ENCODE assay signal across 20 cellular contexts in genomic region chrX:48636286-48636685, GRCh38.
"Had no signal": no experiment of that assay in that cellular context is flagged by ENCODE, and none has a peak within 500 bp of the region (broad histone marks: within the 10 kb centered on the region; RNA-seq: fewer than 3 reads in every experiment).

No MANE protein-coding gene starts in this region.

- H3K9me3 ChIP-seq: heart left ventricle, mucosa of descending colon, right atrium auricular region, sigmoid colon had no signal

- DNase-seq: effector memory CD4-positive, alpha-beta T cell; heart left ventricle; hypothalamus; kidney glomerular epithelial cell; mammary epithelial cell; mucosa of descending colon; naive thymus-derived CD8-positive, alpha-beta T cell; stimulated activated CD4-positive, alpha-beta T cell treated with anti-CD3 and anti-CD28 coated beads, Interleukin-2, amount 100 ng/mL, for 24 hours; stimulated activated CD4-positive, alpha-beta T cell treated with anti-CD3 and anti-CD28 coated beads, Interleukin-4, amount 100 ng/mL, for 4 hours; stimulated activated naive CD4-positive, alpha-beta T cell had no signal

- ATAC-seq: esophagus mucosa; heart left ventricle; mucosa of descending colon; naive thymus-derived CD8-positive, alpha-beta T cell had no signal

- H3K36me3 ChIP-seq: heart left ventricle, right atrium auricular region, sigmoid colon had no signal

- H3K27ac Mint-ChIP-seq: type B pancreatic cell had no signal

- H3K9me3 Mint-ChIP-seq: naive thymus-derived CD8-positive, alpha-beta T cell; type B pancreatic cell had no signal

- H3K4me3 Mint-ChIP-seq: naive thymus-derived CD8-positive, alpha-beta T cell; neural crest cell; type B pancreatic cell had no signal

- H3K27ac ChIP-seq: heart left ventricle, right atrium auricular region, sigmoid colon, skin epidermis had no signal

- H3K27me3 Mint-ChIP-seq: naive thymus-derived CD8-positive, alpha-beta T cell; type B pancreatic cell had no signal

- FAIRE-seq: endometrium, frontal cortex, islet of Langerhans, urothelium cell line had no signal

- H3K36me3 Mint-ChIP-seq: naive thymus-derived CD8-positive, alpha-beta T cell; type B pancreatic cell had no signal

- H3K4me3 ChIP-seq: heart left ventricle, mucosa of descending colon, right atrium auricular region, sigmoid colon, skin epidermis had no signal

- H3K27me3 ChIP-seq: heart left ventricle, right atrium auricular region, sigmoid colon had no signal
